19 cellular contexts compared by ENCODE assay signal in genomic region chr4:152321923-152322322, GRCh38.
DNase-seq lines count a peak whose midpoint lies in the region; ATAC-seq and TF ChIP-seq lines count a peak whose summit lies in the region.
"Had no signal": no experiment of that assay in that cellular context is flagged by ENCODE, and none has a peak within 500 bp of the region (broad histone marks: within the 10 kb centered on the region; RNA-seq: fewer than 3 reads in every experiment).

No MANE protein-coding gene starts in this region.

- intact Hi-C loops in PC-3 (cut with micrococcal nuclease) = no loop called here

- H3K9me3 ChIP-seq in AG04450 (ENCODE audit: control insufficient read depth, insufficient read depth, low read length) (no peaks in the 10 kb centered on the region), PC-3 (ENCODE audit: low read length) (no peaks in the 10 kb centered on the region)
- H3K9me3 ChIP-seq: A549; BLaER1 treated with 17β-estradiol and CSF1 and Interleukin-3, amounts not matched to agents 10 nM and 100 nM; HAP-1 had no signal

- H3K36me3 Mint-ChIP-seq in endothelial cell (ENCODE audit: low read depth, unreplicated experiment) (peaks cover 7% of the 10 kb centered on the region), mesothelial cell of epicardium (peaks cover 24% of the 10 kb centered on the region)

- H3K4me3 ChIP-seq in AG04450 (ENCODE audit: low read depth, low read length) (no peak overlapping the region), PC-3 (ENCODE audit: low read length) (no peak overlapping the region)
- H3K4me3 ChIP-seq: A549; BLaER1 treated with 17β-estradiol and CSF1 and Interleukin-3, amounts not matched to agents 10 nM and 100 nM; HAP-1 had no signal

- H3K27me3 ChIP-seq in AG04450 (ENCODE audit: control insufficient read depth, insufficient read depth, low read length) = no peaks in the 10 kb centered on the region
- H3K27me3 ChIP-seq in PC-3 (ENCODE audit: low read length) = no peaks in the 10 kb centered on the region
- H3K27me3 ChIP-seq: BLaER1 treated with 17β-estradiol and CSF1 and Interleukin-3, amounts not matched to agents 10 nM and 100 nM had no signal

- H3K4me2 ChIP-seq in PC-3 (ENCODE audit: low read length) = no peak overlapping the region
- H3K4me2 ChIP-seq: A549; BLaER1 treated with 17β-estradiol and CSF1 and Interleukin-3, amounts not matched to agents 10 nM and 100 nM had no signal

- H3K27ac ChIP-seq in AG04450 (ENCODE audit: low read depth, low read length) (no peak overlapping the region), PC-3 (ENCODE audit: low read length) (0 out of 2 replicates have a peak overlapping the region, but pooled peaks have one; percentile 7)
- H3K27ac ChIP-seq: 22Rv1; A549; BLaER1 treated with 17β-estradiol and CSF1 and Interleukin-3, amounts not matched to agents 10 nM and 100 nM; HL-60 had no signal

- H3K9ac ChIP-seq in PC-3 (ENCODE audit: low read length) = no peak overlapping the region
- H3K9ac ChIP-seq: BLaER1 treated with 17β-estradiol and CSF1 and Interleukin-3, amounts not matched to agents 10 nM and 100 nM had no signal

- POLR2A ChIA-PET in AG04450 (lab: Yijun Ruan, JAX) (interaction anchor here (0.6 kb wide), 1 partner anchor 224 kb away, joined by 4 read pairs; no protein-coding TSS in a partner anchor), PC-3 (lab: Charles Lee; ENCODE audit: unreplicated experiment) (no interaction called here)

- DNase-seq in AG04450 (ENCODE audit: low read depth, low spot score) = no peak
- DNase-seq in PC-3 = no peak
- DNase-seq in endothelial cell (ENCODE audit: low spot score) = no peak
- no peak for DNase-seq in mesothelial cell of epicardium (ENCODE audit: low spot score in 2 of 2, unreplicated experiment in 2 of 2)
- no peak for DNase-seq in SW480 (ENCODE audit: low spot score)
- DNase-seq in NCI-H524 (lab: John Stamatoyannopoulos, UW) = no peak
- no peak for DNase-seq in activated T-cell treated with anti-CD3 and anti-CD28 coated beads for 4 hours
- DNase-seq: Calu3; CD8-positive, alpha-beta T cell; DMS79 treated with DMSO at 0.1 percent for 48 hours; GF-D8; IMR-90 had no signal

- no peaks in the 10 kb centered on the region; the same call in 1 of the 2 replicates for H3K36me3 ChIP-seq in PC-3 (ENCODE audit: low read depth, low read length)

- no peaks in the 10 kb centered on the region for H3F3A ChIP-seq in PC-3 (ENCODE audit: low read length, unreplicated experiment)

- H3K9me2 ChIP-seq in PC-3 (replicated peaks; ENCODE audit: low read length) = no peaks in the 10 kb centered on the region

- no peaks in the 10 kb centered on the region for H4K20me1 ChIP-seq in PC-3 (ENCODE audit: low read length)
- H4K20me1 ChIP-seq: BLaER1 treated with 17β-estradiol and CSF1 and Interleukin-3, amounts not matched to agents 10 nM and 100 nM had no signal

- no peaks in the 10 kb centered on the region for H3K79me2 ChIP-seq in PC-3 (ENCODE audit: low read length)

- no peaks in the 10 kb centered on the region for H3K9me3 Mint-ChIP-seq in endothelial cell (ENCODE audit: unreplicated experiment)
- H3K9me3 Mint-ChIP-seq in mesothelial cell of epicardium = no peaks in the 10 kb centered on the region
- H3K9me3 Mint-ChIP-seq: CD8-positive, alpha-beta T cell had no signal

- H3K4me1 ChIP-seq in PC-3 (ENCODE audit: insufficient read depth, low read length) = peaks cover 14% of the 10 kb centered on the region
- H3K4me1 ChIP-seq: HAP-1 had no signal

- no peaks in the 10 kb centered on the region for H3K4me1 Mint-ChIP-seq in endothelial cell (ENCODE audit: unreplicated experiment)
- peaks cover 9% of the 10 kb centered on the region for H3K4me1 Mint-ChIP-seq in mesothelial cell of epicardium
- H3K4me1 Mint-ChIP-seq: B cell had no signal

- H3K27ac Mint-ChIP-seq in endothelial cell (ENCODE audit: unreplicated experiment) = no peak overlapping the region
- no peak overlapping the region for H3K27ac Mint-ChIP-seq in mesothelial cell of epicardium
- H3K27ac Mint-ChIP-seq: B cell; CD8-positive, alpha-beta T cell had no signal

- ATAC-seq in PC-3 (no peak), GM18867 (IDR thresholded peaks at IDR 0.05; ENCODE audit: unreplicated experiment) (no peak)
- ATAC-seq: A549; CD8-positive, alpha-beta T cell had no signal

- TF ChIP-seq CTCF in AG04450 (IDR thresholded peaks at IDR 0.05; ENCODE audit: low read depth, low read length) (0 out of 2 replicates have a peak, but pooled peaks have one; percentile 5), PC-3 (conservative IDR thresholded peaks at IDR 0.05; ENCODE audit: low read depth, low read length) (no peak), endothelial cell (IDR thresholded peaks at IDR 0.05; ENCODE audit: unreplicated experiment) (peak; percentile 52), mesothelial cell of epicardium (IDR thresholded peaks at IDR 0.05; ENCODE audit: unreplicated experiment) (peak; percentile 43)

- CTCF ChIA-PET in AG04450 (lab: Charles Lee) (interaction anchor here (0.6 to 0.7 kb wide), 5 partner anchors 52 to 569 kb away, joined by 3 to 4 read pairs (median 4); no protein-coding TSS in a partner anchor), PC-3 (lab: Charles Lee) (no interaction called here)

- no peak overlapping the region for H3K4me3 Mint-ChIP-seq in endothelial cell (ENCODE audit: unreplicated experiment)
- no peak overlapping the region for H3K4me3 Mint-ChIP-seq in mesothelial cell of epicardium
- H3K4me3 Mint-ChIP-seq: B cell; CD8-positive, alpha-beta T cell had no signal

- no peak overlapping the region for H2AFZ ChIP-seq in PC-3 (ENCODE audit: low read length)

- H3K27me3 Mint-ChIP-seq in endothelial cell (ENCODE audit: unreplicated experiment) (peaks cover 1% of the 10 kb centered on the region), mesothelial cell of epicardium (ENCODE audit: low read depth) (no peaks in the 10 kb centered on the region)
- H3K27me3 Mint-ChIP-seq: B cell had no signal

- BruUV-seq in PC-3 (replicated peaks; lab: Mats Ljungman, UMichigan) = no TSS peak
